In the genomic region with DNA sequence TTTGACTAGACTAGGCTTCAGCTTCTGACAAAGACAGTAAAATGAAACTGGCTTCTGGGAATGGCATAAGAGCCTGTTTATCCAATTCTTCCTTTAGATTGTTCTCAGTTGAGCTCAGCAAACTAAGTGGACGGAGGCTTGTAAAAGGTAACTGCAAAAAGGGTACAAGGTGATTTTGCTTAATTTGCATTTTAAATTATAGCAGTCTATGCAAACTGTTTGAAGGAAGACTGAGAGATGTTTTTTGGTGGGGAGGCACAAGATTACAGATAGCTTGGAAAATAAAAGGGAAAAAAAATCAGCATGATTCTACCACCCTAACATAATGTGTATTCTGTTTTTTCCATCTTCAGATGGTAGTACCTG, we compare ENCODE assay signal across 1 cellular context.
TF ChIP-seq lines count a peak whose summit lies in the region.

No MANE protein-coding gene starts in this region.

TF ChIP-seq in GM12878, 131 proteins besides CTCF, POLR2A, EP300 and RAD21:
- no peak for TF ChIP-seq RELB (IDR thresholded peaks at IDR 0.05; ENCODE audit: low read depth)
- TF ChIP-seq ZBTB4 (CRISPR knock-in tag; IDR thresholded peaks at IDR 0.05) = no peak
- TF ChIP-seq ZNF207 (IDR thresholded peaks at IDR 0.05; ENCODE audit: borderline replicate concordance) = no peak
- TF ChIP-seq, protein P1, sequence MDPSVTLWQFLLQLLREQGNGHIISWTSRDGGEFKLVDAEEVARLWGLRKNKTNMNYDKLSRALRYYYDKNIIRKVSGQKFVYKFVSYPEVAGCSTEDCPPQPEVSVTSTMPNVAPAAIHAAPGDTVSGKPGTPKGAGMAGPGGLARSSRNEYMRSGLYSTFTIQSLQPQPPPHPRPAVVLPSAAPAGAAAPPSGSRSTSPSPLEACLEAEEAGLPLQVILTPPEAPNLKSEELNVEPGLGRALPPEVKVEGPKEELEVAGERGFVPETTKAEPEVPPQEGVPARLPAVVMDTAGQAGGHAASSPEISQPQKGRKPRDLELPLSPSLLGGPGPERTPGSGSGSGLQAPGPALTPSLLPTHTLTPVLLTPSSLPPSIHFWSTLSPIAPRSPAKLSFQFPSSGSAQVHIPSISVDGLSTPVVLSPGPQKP (IDR thresholded peaks at IDR 0.05; ENCODE audit: low read depth, low read length) = no peak
- no peak for TF ChIP-seq MTA2 (IDR thresholded peaks at IDR 0.05; ENCODE audit: low read depth)
- TF ChIP-seq E2F4 (IDR thresholded peaks at IDR 0.05; ENCODE audit: low read depth, low read length) = no peak
- TF ChIP-seq, protein P2, sequence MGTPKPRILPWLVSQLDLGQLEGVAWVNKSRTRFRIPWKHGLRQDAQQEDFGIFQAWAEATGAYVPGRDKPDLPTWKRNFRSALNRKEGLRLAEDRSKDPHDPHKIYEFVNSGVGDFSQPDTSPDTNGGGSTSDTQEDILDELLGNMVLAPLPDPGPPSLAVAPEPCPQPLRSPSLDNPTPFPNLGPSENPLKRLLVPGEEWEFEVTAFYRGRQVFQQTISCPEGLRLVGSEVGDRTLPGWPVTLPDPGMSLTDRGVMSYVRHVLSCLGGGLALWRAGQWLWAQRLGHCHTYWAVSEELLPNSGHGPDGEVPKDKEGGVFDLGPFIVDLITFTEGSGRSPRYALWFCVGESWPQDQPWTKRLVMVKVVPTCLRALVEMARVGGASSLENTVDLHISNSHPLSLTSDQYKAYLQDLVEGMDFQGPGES (IDR thresholded peaks at IDR 0.05) = no peak
